ENCODE assay signal across 20 cellular contexts in the genomic region with DNA sequence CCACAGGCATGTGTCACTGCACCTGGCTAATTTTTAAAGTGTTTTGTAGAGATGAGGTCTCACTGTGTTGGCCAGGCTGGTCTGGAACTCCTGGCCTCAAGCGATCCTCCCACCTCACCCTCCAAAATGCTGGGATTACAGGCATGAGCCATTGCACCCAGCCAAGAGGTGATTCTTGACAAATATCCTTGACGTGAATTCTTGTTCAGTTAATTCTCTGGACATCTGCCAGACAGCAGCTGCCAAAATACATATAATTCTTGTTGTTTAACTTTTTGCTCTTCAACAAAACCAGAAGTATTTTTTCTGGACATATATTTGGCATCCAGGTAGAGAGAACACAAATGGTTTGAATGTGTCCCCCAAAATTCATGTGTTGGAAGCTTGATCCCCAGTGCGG.
"Had no signal": no experiment of that assay in that cellular context is flagged by ENCODE, and none has a peak within 500 bp of the region (broad histone marks: within the 10 kb centered on the region; RNA-seq: fewer than 3 reads in every experiment).

No MANE protein-coding gene starts in this region.

- H3K27ac ChIP-seq: HL-60, SJSA1, SK-N-MC had no signal

- DNase-seq: KBM-7, MM.1S, NCI-H1092 treated with DMSO at 0.1 percent for 48 hours, NCI-H1436, NCI-H187, NCI-H2029, NCI-H2081 treated with DMSO at 0.1 percent for 48 hours, NCI-H2171, NCI-H226, NCI-H446, NCI-H510A, NCI-H524 treated with DMSO at 0.1 percent for 48 hours, NCI-H69, NCI-H82, Right ventricle myocardium superior, RPMI8226, SIG-M5 had no signal

- H3K27me3 ChIP-seq: SJSA1 had no signal

- H3K4me3 ChIP-seq: SJSA1, SK-N-MC had no signal

- H3K9me3 ChIP-seq: SJSA1 had no signal
